In the genomic region with DNA sequence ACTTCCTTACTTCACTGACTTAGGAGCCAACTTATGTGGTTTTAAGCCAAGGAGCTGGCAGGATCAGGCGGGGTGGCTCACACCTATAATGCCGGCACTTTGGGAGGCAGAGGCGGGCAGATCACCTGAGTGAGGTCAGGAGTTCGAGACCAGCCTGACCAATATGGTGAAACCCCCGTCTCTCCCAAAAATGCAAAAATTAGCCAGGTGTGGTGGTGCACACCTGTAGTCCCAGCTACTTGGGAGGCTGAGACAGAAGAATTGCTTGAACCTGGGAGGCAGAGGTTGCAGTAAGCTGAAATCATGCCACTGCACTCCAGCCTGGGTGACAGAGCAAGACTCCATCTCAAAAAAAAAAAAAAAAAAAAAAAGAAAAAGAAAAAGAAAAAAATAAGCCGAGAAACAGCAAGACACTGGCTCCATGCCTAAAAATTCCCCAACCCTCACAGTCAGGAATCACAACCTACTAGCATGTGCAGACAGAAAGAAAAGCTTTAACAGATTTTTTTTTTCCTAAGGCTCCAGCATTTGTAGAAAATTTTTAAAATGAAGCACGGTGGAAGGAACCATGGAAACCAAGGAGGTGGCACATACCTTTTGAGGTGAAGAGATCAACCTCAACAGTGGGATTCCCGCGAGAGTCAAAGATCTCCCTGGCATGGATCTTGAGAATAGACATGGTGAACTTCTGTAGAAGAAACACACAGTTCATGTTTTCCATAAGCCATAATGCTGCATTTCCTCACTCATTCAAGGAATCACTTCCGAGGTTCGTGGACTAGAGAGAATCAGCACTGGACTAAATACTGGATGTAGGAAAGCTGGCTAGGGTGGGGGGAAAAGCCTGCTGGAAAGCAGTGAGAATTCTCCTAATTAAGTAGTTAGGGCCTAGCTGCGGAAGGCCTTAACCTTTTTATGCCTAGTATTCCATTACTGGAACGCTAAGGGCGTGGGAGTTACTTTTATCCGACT, we compare ENCODE assay signal across 8 cellular contexts. TPM values are rescaled to one million over a fixed set of nuclear protein-coding genes. Genes with fewer than 3 reads are reported as not detected.
A peak's percentile ranks its signal among the peaks of the same experiment; 100 is the strongest.
DNase-seq lines count a peak whose midpoint lies in the region; ATAC-seq and TF ChIP-seq lines count a peak whose summit lies in the region.

No MANE protein-coding gene starts in this region.

- 76 to 83% (median 80%) methylated on average over 15 of the region's 15 CpGs for whole genome bisulfite sequencing in heart left ventricle, 4 donors
- 74 to 89% (median 79%) methylated on average over 15 of the region's 15 CpGs for WGBS in adipose tissue, 3 donors
- WGBS in upper lobe of left lung, 2 donors, result 77 to 80% methylated on average over 15 of the region's 15 CpGs

- H3K4me1 ChIP-seq in heart left ventricle, result peaks cover 7 to 71% (median 50%) of the 10 kb centered on the region in 12 donors
- H3K4me1 ChIP-seq in left lung, result peaks cover 39 to 80% of the 10 kb centered on the region in 2 donors
- peaks cover 62 to 74% (median 67%) of the 10 kb centered on the region in 4 donors for H3K4me1 ChIP-seq in upper lobe of left lung

- no peak for TF ChIP-seq POLR2A in heart left ventricle (IDR thresholded peaks at IDR 0.05)
- TF ChIP-seq POLR2A in upper lobe of left lung (IDR thresholded peaks at IDR 0.05), result no peak

- ATAC-seq in heart left ventricle (no peak), Right ventricle myocardium superior (ENCODE audit: poor library complexity) (no peak), left lung (no peak), upper lobe of left lung (ENCODE audit: low FRiP score in 2 of 2) (no peak), esophagus mucosa (no peak)

- H3K27ac ChIP-seq in heart left ventricle (peak overlapping the region in 11 of 12 donors; percentile 38 to 100 (median 61)), adipose tissue (ENCODE audit: low read depth, low read length) (peak overlapping the region; percentile 46), left lung (peak overlapping the region; percentile 97 to 99), upper lobe of left lung (peak overlapping the region; percentile 59 to 97 (median 80))

- H3K36me3 ChIP-seq in heart left ventricle (peaks cover 4 to 67% (median 54%) of the 10 kb centered on the region in 9 donors), left lung (peaks cover 0 to 70% of the 10 kb centered on the region in 2 donors), upper lobe of left lung (peaks cover 32 to 58% (median 42%) of the 10 kb centered on the region in 4 donors)

- DNase-seq in heart left ventricle (no peak), Right ventricle myocardium superior (no peak), left lung (no peak), upper lobe of left lung (no peak), SKM-1 (lab: John Stamatoyannopoulos, UW; ENCODE audit: unreplicated experiment) (no peak)
- DNase-seq in activated CD8-positive, alpha-beta memory T cell treated with anti-CD3 and anti-CD28 coated beads, Interleukin-2, amount 50 U/mL, for 48 hours, result no peak

- H3K27me3 ChIP-seq in heart left ventricle (no peaks in the 10 kb centered on the region), left lung (no peaks in the 10 kb centered on the region), upper lobe of left lung (no peaks in the 10 kb centered on the region)

- no peaks in the 10 kb centered on the region for H3K9me3 ChIP-seq in heart left ventricle
- no peaks in the 10 kb centered on the region for H3K9me3 ChIP-seq in left lung
- no peaks in the 10 kb centered on the region for H3K9me3 ChIP-seq in upper lobe of left lung

- intact Hi-C loops in heart left ventricle (cut with DNase I) (no loop called here), Right ventricle myocardium superior (cut with DNase I) (no loop called here), left lung (cut with DNase I) (no loop called here)

- H3K4me3 ChIP-seq in heart left ventricle (peak overlapping the region in 1 of 12 donors; percentile 84), left lung (peak overlapping the region in 1 of 2 donors; percentile 100), upper lobe of left lung (peak overlapping the region in 1 of 4 donors; percentile 76)

- TF ChIP-seq EP300 in upper lobe of left lung (IDR thresholded peaks at IDR 0.05), result no peak

- TF ChIP-seq CTCF in heart left ventricle (IDR thresholded peaks at IDR 0.05), result no peak
- TF ChIP-seq CTCF in left lung (IDR thresholded peaks at IDR 0.05), result no peak
- no peak for TF ChIP-seq CTCF in upper lobe of left lung (IDR thresholded peaks at IDR 0.05)

RNA-seq across cellular contexts. Expression of a gene that starts 4.0 kb away (rescaled TPM):
- 100 to 1,000 TPM in 8 of 9 donors, 10 to 100 TPM in 1; 92.2 to 557 (median 174) TPM for total RNA-seq in heart left ventricle
- polyA plus RNA-seq in heart left ventricle, result 100 to 1,000 TPM in 1 of 2 donors, 10 to 100 TPM in 1; 71.1 to 547 TPM
- total RNA-seq in Right ventricle myocardium superior, result 136 TPM
- polyA plus RNA-seq in adipose tissue, result 100 to 1,000 TPM; 251 to 789 (median 297) TPM
- total RNA-seq in left lung, result 1,000 to 10,000 TPM in 1 of 2 donors, 100 to 1,000 TPM in 1; 753 to 1,734 TPM
- total RNA-seq in upper lobe of left lung, result 1,000 to 10,000 TPM in 1 of 6 donors, 100 to 1,000 TPM in 5; 259 to 1,187 (median 717) TPM
- total RNA-seq in esophagus mucosa, result 1,388 TPM

RNA-seq across cellular contexts. Expression of a gene that starts 57.1 kb away (rescaled TPM):
- total RNA-seq in heart left ventricle, result 100 to 1,000 TPM in 8 of 9 donors, 10 to 100 TPM in 1; 65.9 to 236 (median 135) TPM
- 100 to 1,000 TPM in 1 of 2 donors, 10 to 100 TPM in 1; 53.5 to 120 TPM for polyA plus RNA-seq in heart left ventricle
- total RNA-seq in Right ventricle myocardium superior, result 114 TPM
- 10 to 100 TPM; 15.8 to 40.7 (median 39.6) TPM for polyA plus RNA-seq in adipose tissue
- total RNA-seq in left lung, result 10 to 100 TPM; 73.3 to 76.8 TPM
- 100 to 1,000 TPM in 4 of 6 donors, 10 to 100 TPM in 2; 75.5 to 222 (median 104) TPM for total RNA-seq in upper lobe of left lung
- 33.0 TPM for total RNA-seq in esophagus mucosa

Comparison
In these comparisons a context has a peak if more than half of its experiments do, and no peak if none do; other contexts are left out.
1. H3K27ac ChIP-seq: peak in every context shown above with its lines; median percentile 98 in left lung; 80 in upper lobe of left lung; 61 in heart left ventricle; 46 in adipose tissue.